ENCODE assay signal across 1 cellular context in the genomic region with DNA sequence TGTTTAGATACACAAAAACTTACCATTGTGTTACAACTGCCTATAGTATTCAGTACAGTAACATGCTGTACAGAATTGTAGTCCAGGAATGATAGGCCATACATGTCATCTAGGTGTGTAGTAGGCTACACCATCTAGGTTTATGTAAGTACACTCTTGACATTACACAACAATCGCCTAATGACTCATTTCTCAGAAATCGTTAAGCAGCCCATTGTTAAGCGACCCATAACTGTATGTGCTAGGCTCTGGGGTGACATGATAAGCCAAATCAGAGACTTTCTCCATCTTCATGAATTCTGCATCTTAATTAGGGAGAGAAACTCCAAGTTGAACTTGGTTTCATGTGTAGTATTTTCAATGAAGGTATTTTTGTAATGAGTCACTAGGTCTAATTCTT.
TF ChIP-seq lines count a peak whose summit lies in the region.

No MANE protein-coding gene starts in this region.

TF ChIP-seq in GM12878, 131 proteins besides CTCF, POLR2A, EP300 and RAD21 (continued from another document):
- TF ChIP-seq, protein P1, sequence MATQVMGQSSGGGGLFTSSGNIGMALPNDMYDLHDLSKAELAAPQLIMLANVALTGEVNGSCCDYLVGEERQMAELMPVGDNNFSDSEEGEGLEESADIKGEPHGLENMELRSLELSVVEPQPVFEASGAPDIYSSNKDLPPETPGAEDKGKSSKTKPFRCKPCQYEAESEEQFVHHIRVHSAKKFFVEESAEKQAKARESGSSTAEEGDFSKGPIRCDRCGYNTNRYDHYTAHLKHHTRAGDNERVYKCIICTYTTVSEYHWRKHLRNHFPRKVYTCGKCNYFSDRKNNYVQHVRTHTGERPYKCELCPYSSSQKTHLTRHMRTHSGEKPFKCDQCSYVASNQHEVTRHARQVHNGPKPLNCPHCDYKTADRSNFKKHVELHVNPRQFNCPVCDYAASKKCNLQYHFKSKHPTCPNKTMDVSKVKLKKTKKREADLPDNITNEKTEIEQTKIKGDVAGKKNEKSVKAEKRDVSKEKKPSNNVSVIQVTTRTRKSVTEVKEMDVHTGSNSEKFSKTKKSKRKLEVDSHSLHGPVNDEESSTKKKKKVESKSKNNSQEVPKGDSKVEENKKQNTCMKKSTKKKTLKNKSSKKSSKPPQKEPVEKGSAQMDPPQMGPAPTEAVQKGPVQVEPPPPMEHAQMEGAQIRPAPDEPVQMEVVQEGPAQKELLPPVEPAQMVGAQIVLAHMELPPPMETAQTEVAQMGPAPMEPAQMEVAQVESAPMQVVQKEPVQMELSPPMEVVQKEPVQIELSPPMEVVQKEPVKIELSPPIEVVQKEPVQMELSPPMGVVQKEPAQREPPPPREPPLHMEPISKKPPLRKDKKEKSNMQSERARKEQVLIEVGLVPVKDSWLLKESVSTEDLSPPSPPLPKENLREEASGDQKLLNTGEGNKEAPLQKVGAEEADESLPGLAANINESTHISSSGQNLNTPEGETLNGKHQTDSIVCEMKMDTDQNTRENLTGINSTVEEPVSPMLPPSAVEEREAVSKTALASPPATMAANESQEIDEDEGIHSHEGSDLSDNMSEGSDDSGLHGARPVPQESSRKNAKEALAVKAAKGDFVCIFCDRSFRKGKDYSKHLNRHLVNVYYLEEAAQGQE (IDR thresholded peaks at IDR 0.05; ENCODE audit: low read depth, low read length), result no peak
- TF ChIP-seq MEF2B (IDR thresholded peaks at IDR 0.05; ENCODE audit: partially characterized antibody, poor library complexity, severe bottlenecking) (peak; percentile 17), SUPT20H (IDR thresholded peaks at IDR 0.05; ENCODE audit: borderline replicate concordance, control insufficient read depth, low read depth, low read length) (no peak), CEBPB (IDR thresholded peaks at IDR 0.05; ENCODE audit: borderline replicate concordance in 1 of 2, low read depth in 2 of 2, low read length in 2 of 2) (peak in 1 of 2 experiments; percentile 33; a peak in 1 of 4 replicates), IKZF2 (IDR thresholded peaks at IDR 0.05) (peak in 1 of 2 experiments; percentile 26; a peak in 1 of 4 replicates), YBX1 (IDR thresholded peaks at IDR 0.05) (no peak), ATF7 (IDR thresholded peaks at IDR 0.05; ENCODE audit: low read depth) (0 out of 2 replicates have a peak, but pooled peaks have one; percentile 25), NBN (IDR thresholded peaks at IDR 0.05) (0 out of 2 replicates have a peak, but pooled peaks have one; percentile 41), MYC (IDR thresholded peaks at IDR 0.05; ENCODE audit: insufficient read depth, insufficient read length, insufficient replicate concordance, low read length, severe bottlenecking) (no peak), ZNF217 (IDR thresholded peaks at IDR 0.05) (no peak), TCF12 (IDR thresholded peaks at IDR 0.05; ENCODE audit: low read depth, low read length) (no peak), POU2F2 (IDR thresholded peaks at IDR 0.05; ENCODE audit: borderline replicate concordance, low read depth, low read length) (no peak), MTA2 (IDR thresholded peaks at IDR 0.05; ENCODE audit: low read depth) (peak; percentile 70), NR2F1 (conservative IDR thresholded peaks at IDR 0.05) (peak; percentile 60), IRF4 (IDR thresholded peaks at IDR 0.05; ENCODE audit: low read depth, low read length) (0 out of 2 replicates have a peak, but pooled peaks have one; percentile 26), MYB (IDR thresholded peaks at IDR 0.05; ENCODE audit: borderline replicate concordance, low read depth, low read length) (no peak), JUNB (IDR thresholded peaks at IDR 0.05) (peak; percentile 86), SMAD1 (IDR thresholded peaks at IDR 0.05; ENCODE audit: low read depth, partially characterized antibody) (no peak), MTA3 (IDR thresholded peaks at IDR 0.05; ENCODE audit: borderline replicate concordance, low read length) (no peak), CREM (IDR thresholded peaks at IDR 0.05; ENCODE audit: low read depth) (0 out of 2 replicates have a peak, but pooled peaks have one; percentile 9), FOXK2 (IDR thresholded peaks at IDR 0.05) (peak; percentile 15; the same call in 1 of the 2 replicates), TCF7 (IDR thresholded peaks at IDR 0.05; ENCODE audit: borderline replicate concordance) (no peak), BCL11A (IDR thresholded peaks at IDR 0.05; ENCODE audit: low read depth, low read length) (no peak), DPF2 (IDR thresholded peaks at IDR 0.05) (0 out of 2 replicates have a peak, but pooled peaks have one; percentile 30), FOXM1 (IDR thresholded peaks at IDR 0.05; ENCODE audit: low read depth, low read length) (no peak; the same call in 1 of the 2 replicates)
- TF ChIP-seq, protein P2, sequence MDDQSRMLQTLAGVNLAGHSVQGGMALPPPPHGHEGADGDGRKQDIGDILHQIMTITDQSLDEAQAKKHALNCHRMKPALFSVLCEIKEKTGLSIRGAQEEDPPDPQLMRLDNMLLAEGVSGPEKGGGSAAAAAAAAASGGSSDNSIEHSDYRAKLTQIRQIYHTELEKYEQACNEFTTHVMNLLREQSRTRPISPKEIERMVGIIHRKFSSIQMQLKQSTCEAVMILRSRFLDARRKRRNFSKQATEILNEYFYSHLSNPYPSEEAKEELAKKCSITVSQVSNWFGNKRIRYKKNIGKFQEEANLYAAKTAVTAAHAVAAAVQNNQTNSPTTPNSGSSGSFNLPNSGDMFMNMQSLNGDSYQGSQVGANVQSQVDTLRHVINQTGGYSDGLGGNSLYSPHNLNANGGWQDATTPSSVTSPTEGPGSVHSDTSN (IDR thresholded peaks at IDR 0.05; ENCODE audit: insufficient replicate concordance, low read depth, low read length), result no peak
- TF ChIP-seq, protein P3, sequence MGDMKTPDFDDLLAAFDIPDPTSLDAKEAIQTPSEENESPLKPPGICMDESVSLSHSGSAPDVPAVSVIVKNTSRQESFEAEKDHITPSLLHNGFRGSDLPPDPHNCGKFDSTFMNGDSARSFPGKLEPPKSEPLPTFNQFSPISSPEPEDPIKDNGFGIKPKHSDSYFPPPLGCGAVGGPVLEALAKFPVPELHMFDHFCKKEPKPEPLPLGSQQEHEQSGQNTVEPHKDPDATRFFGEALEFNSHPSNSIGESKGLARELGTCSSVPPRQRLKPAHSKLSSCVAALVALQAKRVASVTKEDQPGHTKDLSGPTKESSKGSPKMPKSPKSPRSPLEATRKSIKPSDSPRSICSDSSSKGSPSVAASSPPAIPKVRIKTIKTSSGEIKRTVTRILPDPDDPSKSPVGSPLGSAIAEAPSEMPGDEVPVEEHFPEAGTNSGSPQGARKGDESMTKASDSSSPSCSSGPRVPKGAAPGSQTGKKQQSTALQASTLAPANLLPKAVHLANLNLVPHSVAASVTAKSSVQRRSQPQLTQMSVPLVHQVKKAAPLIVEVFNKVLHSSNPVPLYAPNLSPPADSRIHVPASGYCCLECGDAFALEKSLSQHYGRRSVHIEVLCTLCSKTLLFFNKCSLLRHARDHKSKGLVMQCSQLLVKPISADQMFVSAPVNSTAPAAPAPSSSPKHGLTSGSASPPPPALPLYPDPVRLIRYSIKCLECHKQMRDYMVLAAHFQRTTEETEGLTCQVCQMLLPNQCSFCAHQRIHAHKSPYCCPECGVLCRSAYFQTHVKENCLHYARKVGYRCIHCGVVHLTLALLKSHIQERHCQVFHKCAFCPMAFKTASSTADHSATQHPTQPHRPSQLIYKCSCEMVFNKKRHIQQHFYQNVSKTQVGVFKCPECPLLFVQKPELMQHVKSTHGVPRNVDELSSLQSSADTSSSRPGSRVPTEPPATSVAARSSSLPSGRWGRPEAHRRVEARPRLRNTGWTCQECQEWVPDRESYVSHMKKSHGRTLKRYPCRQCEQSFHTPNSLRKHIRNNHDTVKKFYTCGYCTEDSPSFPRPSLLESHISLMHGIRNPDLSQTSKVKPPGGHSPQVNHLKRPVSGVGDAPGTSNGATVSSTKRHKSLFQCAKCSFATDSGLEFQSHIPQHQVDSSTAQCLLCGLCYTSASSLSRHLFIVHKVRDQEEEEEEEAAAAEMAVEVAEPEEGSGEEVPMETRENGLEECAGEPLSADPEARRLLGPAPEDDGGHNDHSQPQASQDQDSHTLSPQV (IDR thresholded peaks at IDR 0.05), result no peak
- TF ChIP-seq, protein P4, sequence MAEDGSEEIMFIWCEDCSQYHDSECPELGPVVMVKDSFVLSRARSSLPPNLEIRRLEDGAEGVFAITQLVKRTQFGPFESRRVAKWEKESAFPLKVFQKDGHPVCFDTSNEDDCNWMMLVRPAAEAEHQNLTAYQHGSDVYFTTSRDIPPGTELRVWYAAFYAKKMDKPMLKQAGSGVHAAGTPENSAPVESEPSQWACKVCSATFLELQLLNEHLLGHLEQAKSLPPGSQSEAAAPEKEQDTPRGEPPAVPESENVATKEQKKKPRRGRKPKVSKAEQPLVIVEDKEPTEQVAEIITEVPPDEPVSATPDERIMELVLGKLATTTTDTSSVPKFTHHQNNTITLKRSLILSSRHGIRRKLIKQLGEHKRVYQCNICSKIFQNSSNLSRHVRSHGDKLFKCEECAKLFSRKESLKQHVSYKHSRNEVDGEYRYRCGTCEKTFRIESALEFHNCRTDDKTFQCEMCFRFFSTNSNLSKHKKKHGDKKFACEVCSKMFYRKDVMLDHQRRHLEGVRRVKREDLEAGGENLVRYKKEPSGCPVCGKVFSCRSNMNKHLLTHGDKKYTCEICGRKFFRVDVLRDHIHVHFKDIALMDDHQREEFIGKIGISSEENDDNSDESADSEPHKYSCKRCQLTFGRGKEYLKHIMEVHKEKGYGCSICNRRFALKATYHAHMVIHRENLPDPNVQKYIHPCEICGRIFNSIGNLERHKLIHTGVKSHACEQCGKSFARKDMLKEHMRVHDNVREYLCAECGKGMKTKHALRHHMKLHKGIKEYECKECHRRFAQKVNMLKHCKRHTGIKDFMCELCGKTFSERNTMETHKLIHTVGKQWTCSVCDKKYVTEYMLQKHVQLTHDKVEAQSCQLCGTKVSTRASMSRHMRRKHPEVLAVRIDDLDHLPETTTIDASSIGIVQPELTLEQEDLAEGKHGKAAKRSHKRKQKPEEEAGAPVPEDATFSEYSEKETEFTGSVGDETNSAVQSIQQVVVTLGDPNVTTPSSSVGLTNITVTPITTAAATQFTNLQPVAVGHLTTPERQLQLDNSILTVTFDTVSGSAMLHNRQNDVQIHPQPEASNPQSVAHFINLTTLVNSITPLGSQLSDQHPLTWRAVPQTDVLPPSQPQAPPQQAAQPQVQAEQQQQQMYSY (CRISPR knock-in tag; IDR thresholded peaks at IDR 0.05), result no peak
- TF ChIP-seq, protein P5, sequence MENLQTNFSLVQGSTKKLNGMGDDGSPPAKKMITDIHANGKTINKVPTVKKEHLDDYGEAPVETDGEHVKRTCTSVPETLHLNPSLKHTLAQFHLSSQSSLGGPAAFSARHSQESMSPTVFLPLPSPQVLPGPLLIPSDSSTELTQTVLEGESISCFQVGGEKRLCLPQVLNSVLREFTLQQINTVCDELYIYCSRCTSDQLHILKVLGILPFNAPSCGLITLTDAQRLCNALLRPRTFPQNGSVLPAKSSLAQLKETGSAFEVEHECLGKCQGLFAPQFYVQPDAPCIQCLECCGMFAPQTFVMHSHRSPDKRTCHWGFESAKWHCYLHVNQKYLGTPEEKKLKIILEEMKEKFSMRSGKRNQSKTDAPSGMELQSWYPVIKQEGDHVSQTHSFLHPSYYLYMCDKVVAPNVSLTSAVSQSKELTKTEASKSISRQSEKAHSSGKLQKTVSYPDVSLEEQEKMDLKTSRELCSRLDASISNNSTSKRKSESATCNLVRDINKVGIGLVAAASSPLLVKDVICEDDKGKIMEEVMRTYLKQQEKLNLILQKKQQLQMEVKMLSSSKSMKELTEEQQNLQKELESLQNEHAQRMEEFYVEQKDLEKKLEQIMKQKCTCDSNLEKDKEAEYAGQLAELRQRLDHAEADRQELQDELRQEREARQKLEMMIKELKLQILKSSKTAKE (IDR thresholded peaks at IDR 0.05; ENCODE audit: low read depth, poor library complexity, severe bottlenecking), result peak; percentile 31
